In the genomic region with DNA sequence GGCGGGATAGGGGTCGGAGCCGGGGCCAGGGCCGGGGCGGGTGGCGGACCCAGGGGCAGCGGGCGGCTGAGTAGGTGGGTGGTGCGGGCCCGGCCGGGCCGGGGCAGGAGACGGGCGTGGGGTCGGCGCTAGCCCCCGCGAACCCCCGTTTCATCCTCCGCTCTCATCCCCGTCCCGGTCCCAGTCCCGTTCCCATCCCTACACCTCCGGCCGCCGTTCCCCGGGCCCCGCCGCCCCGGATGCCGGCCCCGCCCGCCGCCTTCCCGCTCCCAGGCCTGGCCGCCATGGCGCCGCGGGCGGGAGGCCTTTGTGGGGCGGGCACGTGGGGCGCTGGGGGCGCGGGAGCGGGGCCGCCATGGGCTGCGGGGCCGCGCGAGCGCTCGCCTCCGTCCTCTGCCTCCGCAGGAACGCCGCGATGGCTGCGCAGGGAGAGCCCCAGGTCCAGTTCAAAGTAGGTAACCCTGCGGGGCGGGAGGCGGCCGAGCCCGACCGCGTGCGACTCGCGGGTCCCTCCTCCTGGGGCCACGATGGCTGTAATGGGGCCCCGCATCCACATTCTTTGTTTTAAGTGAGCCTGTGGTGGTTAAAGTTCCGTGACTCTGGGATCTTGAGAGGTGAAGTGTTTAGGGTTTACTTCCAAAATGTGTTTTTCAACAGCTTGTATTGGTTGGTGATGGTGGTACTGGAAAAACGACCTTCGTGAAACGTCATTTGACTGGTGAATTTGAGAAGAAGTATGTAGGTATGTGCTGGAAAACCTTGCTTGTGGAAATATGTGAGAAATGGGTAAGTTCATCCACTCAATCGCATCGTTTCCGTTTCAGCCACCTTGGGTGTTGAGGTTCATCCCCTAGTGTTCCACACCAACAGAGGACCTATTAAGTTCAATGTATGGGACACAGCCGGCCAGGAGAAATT, we compare ENCODE assay signal across 8 cellular contexts. TPM values are rescaled to one million over a fixed set of nuclear protein-coding genes. Genes with fewer than 3 reads are reported as not detected.
DNase-seq lines count a peak whose midpoint lies in the region; ATAC-seq and TF ChIP-seq lines count a peak whose summit lies in the region.

No MANE protein-coding gene starts in this region.

- no peak for TF ChIP-seq POLR2A in prostate gland (IDR thresholded peaks at IDR 0.05)

- peak overlapping the region; percentile 83 to 95 for H3K4me3 ChIP-seq in prostate gland

- no peaks in the 10 kb centered on the region for H3K4me1 ChIP-seq in prostate gland (replicated peaks)

- H3K27ac ChIP-seq in adipose tissue (ENCODE audit: low read depth, low read length), result peak overlapping the region; percentile 80
- H3K27ac ChIP-seq in prostate gland, result peak overlapping the region; percentile 79 to 91

- no peaks in the 10 kb centered on the region for H3K27me3 ChIP-seq in prostate gland (replicated peaks; ENCODE audit: insufficient read depth)

- intact Hi-C loops in left cardiac atrium (cut with DNase I), result loop anchor here in 1 of 2 donors (5.0 kb wide), 1 partner anchor 35 kb away; a partner anchor contains a TSS
- intact Hi-C loops in prostate gland (cut with DNase I), result no loop called here

- DNase-seq in NCI-H748 (lab: John Stamatoyannopoulos, UW; ENCODE audit: unreplicated experiment) (peak; percentile 48), NCI-H748 treated with DMSO at 0.1 percent for 48 hours (lab: John Stamatoyannopoulos, UW) (no peak), RPMI8226 (peak; percentile 24), left cardiac atrium (peak; percentile 44), prostate gland (ENCODE audit: low spot score) (peak; percentile 5), NCI-H524 treated with DMSO at 0.1 percent for 48 hours (lab: John Stamatoyannopoulos, UW) (no peak)

- 1 to 2% (median 2%) methylated on average over 42 to 79 of the region's 79 CpGs for WGBS in adipose tissue, 3 donors
- 2% methylated on average over 36 of the region's 79 CpGs for WGBS in prostate gland

- no peak for TF ChIP-seq CTCF in prostate gland (IDR thresholded peaks at IDR 0.05)

- H3K36me3 ChIP-seq in prostate gland, result peaks cover 0 to 16% of the 10 kb centered on the region in 2 donors

- H3K9me3 ChIP-seq in prostate gland, result no peaks in the 10 kb centered on the region

- ATAC-seq in HG02884 (IDR thresholded peaks at IDR 0.05; ENCODE audit: unreplicated experiment), result peak; percentile 28
- ATAC-seq in left cardiac atrium, result peak; percentile 30 to 42

RNA-seq across cellular contexts. Expression of a gene that starts 0.6 kb away (rescaled TPM):
- polyA plus RNA-seq in adipose tissue, result 100 to 1,000 TPM; 148 to 380 (median 255) TPM
- total RNA-seq in left cardiac atrium (100 to 1,000 TPM; 306 to 467 TPM), prostate gland (100 to 1,000 TPM; 131 to 220 TPM)

RNA-seq across cellular contexts. Expression of a gene that starts 33.4 kb away (rescaled TPM):
- 10 to 100 TPM in 2 of 3 donors, 1 to 10 TPM in 1; 5.4 to 14.8 (median 10.9) TPM for polyA plus RNA-seq in adipose tissue
- 10 to 100 TPM; 19.1 to 34.4 TPM for total RNA-seq in left cardiac atrium
- total RNA-seq in prostate gland, result 10 to 100 TPM in 1 of 2 donors, 1 to 10 TPM in 1; 5.3 to 11.5 TPM

Comparison
In these comparisons a context has a peak if more than half of its experiments do, and no peak if none do; other contexts are left out.
1. DNase-seq: peak in NCI-H748 (single experiment), RPMI8226 (single experiment), left cardiac atrium (single experiment) and prostate gland (single experiment); none in NCI-H748 treated with DMSO at 0.1 percent for 48 hours (single experiment) and NCI-H524 treated with DMSO at 0.1 percent for 48 hours (single experiment).